1 cellular context compared by ENCODE assay signal in the genomic region with DNA sequence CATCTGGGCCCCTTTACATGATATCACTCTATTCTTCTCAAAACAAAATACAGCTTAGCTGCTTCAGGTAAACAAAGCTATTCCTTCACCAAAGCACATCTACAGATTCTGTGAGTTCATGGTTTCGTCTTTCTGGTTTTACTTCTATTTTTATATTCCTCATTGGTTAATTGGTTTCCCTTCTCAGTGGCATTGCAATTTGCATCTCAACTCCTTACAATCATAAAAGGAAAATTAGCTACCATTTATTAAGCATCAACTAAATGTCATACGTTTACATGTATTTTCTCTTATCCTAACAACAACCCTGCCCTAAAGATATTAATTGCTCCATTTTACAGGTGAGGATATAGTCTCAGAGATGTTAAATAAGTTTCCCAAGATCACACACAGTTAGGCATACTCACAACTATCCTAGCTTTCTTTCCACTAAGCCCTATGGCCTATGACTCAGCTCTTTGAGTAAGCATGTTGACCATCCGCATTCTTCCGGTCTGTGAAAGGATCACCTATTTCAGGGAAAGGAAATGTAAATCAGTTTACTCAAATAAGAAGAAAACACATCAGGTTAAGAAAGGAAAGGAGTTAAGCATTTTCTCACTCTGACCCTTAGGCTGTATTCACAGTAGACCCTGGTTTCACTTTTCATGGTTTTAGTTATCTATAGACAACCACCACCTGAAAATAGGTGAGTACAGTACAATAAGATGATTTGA.
TF ChIP-seq lines count a peak whose summit lies in the region.

No MANE protein-coding gene starts in this region.

TF ChIP-seq in GM12878, 131 proteins besides CTCF, POLR2A, EP300 and RAD21 (continued from another document):
- TF ChIP-seq, protein P1, sequence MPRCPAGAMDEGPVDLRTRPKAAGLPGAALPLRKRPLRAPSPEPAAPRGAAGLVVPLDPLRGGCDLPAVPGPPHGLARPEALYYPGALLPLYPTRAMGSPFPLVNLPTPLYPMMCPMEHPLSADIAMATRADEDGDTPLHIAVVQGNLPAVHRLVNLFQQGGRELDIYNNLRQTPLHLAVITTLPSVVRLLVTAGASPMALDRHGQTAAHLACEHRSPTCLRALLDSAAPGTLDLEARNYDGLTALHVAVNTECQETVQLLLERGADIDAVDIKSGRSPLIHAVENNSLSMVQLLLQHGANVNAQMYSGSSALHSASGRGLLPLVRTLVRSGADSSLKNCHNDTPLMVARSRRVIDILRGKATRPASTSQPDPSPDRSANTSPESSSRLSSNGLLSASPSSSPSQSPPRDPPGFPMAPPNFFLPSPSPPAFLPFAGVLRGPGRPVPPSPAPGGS (IDR thresholded peaks at IDR 0.05; ENCODE audit: borderline replicate concordance, insufficient read depth, low read depth, low read length, poor library complexity, severe bottlenecking), result no peak
- no peak for TF ChIP-seq RB1 (IDR thresholded peaks at IDR 0.05; ENCODE audit: borderline replicate concordance)
- peak; percentile 60 to 61; a peak in 2 of 4 replicates for TF ChIP-seq IKZF2 (IDR thresholded peaks at IDR 0.05)
- peak; percentile 47 for TF ChIP-seq RUNX3 (IDR thresholded peaks at IDR 0.05; ENCODE audit: low read length)
- TF ChIP-seq NFIC (IDR thresholded peaks at IDR 0.05; ENCODE audit: low read depth, low read length), result peak; percentile 70
- TF ChIP-seq IKZF1 (conservative IDR thresholded peaks at IDR 0.05), result peak; percentile 49
- peak; percentile 28 for TF ChIP-seq MEF2B (IDR thresholded peaks at IDR 0.05; ENCODE audit: partially characterized antibody, poor library complexity, severe bottlenecking)
- TF ChIP-seq, protein P2, sequence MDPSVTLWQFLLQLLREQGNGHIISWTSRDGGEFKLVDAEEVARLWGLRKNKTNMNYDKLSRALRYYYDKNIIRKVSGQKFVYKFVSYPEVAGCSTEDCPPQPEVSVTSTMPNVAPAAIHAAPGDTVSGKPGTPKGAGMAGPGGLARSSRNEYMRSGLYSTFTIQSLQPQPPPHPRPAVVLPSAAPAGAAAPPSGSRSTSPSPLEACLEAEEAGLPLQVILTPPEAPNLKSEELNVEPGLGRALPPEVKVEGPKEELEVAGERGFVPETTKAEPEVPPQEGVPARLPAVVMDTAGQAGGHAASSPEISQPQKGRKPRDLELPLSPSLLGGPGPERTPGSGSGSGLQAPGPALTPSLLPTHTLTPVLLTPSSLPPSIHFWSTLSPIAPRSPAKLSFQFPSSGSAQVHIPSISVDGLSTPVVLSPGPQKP (IDR thresholded peaks at IDR 0.05; ENCODE audit: low read depth, low read length), result peak; percentile 51; the same call in 1 of the 2 replicates
